ENCODE assay signal across 17 cellular contexts in the genomic region with DNA sequence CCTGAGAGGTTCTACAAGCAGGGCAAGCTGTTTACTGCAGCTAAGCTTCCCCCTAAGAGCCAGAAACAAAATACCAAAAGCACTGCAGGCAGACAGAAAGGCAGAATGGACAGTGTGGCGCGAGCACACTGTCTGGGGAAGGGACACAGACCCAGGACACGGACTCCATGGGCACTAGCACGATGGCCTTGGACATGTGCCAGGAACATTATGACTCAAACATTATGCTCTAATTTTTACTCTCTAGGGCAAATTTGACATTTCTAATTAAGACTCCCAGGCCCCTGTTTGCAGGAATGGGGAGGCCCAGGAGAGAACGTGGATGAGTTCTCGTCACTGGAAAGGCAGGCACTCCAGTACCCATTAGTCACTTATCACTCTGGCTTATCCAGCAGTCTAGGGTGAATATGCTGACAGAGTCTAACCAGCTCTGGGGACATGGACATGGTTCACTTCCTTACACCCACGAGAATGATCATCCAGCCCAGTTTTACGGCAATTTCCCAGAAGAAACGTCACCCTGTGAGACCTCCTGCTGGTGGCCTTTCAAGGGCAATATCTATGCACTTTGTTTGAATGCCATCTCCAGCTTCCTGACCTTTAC. TPM values are rescaled to one million over a fixed set of nuclear protein-coding genes. Genes with fewer than 3 reads are reported as not detected.
DNase-seq lines count a peak whose midpoint lies in the region; ATAC-seq and TF ChIP-seq lines count a peak whose summit lies in the region.
"Had no signal": no experiment of that assay in that cellular context is flagged by ENCODE, and none has a peak within 500 bp of the region (broad histone marks: within the 10 kb centered on the region; RNA-seq: fewer than 3 reads in every experiment).

No MANE protein-coding gene starts in this region.

- H3K79me2 ChIP-seq in PC-3 (ENCODE audit: low read length), result no peaks in the 10 kb centered on the region

- ATAC-seq in PC-3, result 0 out of 2 replicates have a peak, but pooled peaks have one; percentile 22

- no peak overlapping the region for H3K4me2 ChIP-seq in PC-3 (ENCODE audit: low read length)

- no peak overlapping the region for H2AFZ ChIP-seq in PC-3 (ENCODE audit: low read length)

- no peak overlapping the region for H3K27ac ChIP-seq in PC-3 (ENCODE audit: low read length)
- H3K27ac ChIP-seq: Peyer's patch, SK-N-MC, upper lobe of left lung had no signal

- H3K9me3 ChIP-seq in PC-3 (ENCODE audit: low read length), result no peaks in the 10 kb centered on the region
- H3K9me3 ChIP-seq: Peyer's patch, upper lobe of left lung had no signal

- no peaks in the 10 kb centered on the region for H3K27me3 ChIP-seq in PC-3 (ENCODE audit: low read length)
- H3K27me3 ChIP-seq: Peyer's patch, upper lobe of left lung had no signal

- TF ChIP-seq CTCF in PC-3 (conservative IDR thresholded peaks at IDR 0.05; ENCODE audit: low read depth, low read length), result no peak

- intact Hi-C loops in PC-3 (cut with micrococcal nuclease), result no loop called here

- no peak overlapping the region for H3K4me3 ChIP-seq in PC-3 (ENCODE audit: low read length)
- H3K4me3 ChIP-seq: Peyer's patch, SK-N-MC, upper lobe of left lung had no signal

- POLR2A ChIA-PET in PC-3 (lab: Charles Lee; ENCODE audit: unreplicated experiment), result no interaction called here

- no peaks in the 10 kb centered on the region for H3K4me1 ChIP-seq in PC-3 (ENCODE audit: insufficient read depth, low read length)
- H3K4me1 ChIP-seq: Peyer's patch, upper lobe of left lung had no signal

- DNase-seq in Daoy (ENCODE audit: low read depth) (peak; percentile 12), PC-3 (no peak), kidney tubule cell (ENCODE audit: low spot score) (peak; percentile 52), pons (ENCODE audit: low spot score) (peak; percentile 25), NCI-H2171 treated with DMSO at 0.1 percent for 48 hours (lab: John Stamatoyannopoulos, UW) (no peak), retina (no peak), DMS153 treated with DMSO at 0.1 percent for 48 hours (lab: John Stamatoyannopoulos, UW; ENCODE audit: unreplicated experiment) (no peak)
- DNase-seq: activated CD4-positive, CD25-positive, alpha-beta regulatory T cell treated with anti-CD3 and anti-CD28 coated beads, Interleukin-2, amount 50 U/mL, for 72 hours; AML-193; Calu3; Karpas-422; NCI-H2171; NCI-H774; Peyer's patch; T-helper 9 cell; upper lobe of left lung had no signal

- H3K9me2 ChIP-seq in PC-3 (replicated peaks; ENCODE audit: low read length), result no peaks in the 10 kb centered on the region

- CTCF ChIA-PET in PC-3 (lab: Charles Lee), result no interaction called here

- no peaks in the 10 kb centered on the region for H3F3A ChIP-seq in PC-3 (ENCODE audit: low read length, unreplicated experiment)

- no peaks in the 10 kb centered on the region for H3K36me3 ChIP-seq in PC-3 (ENCODE audit: low read depth, low read length)
- H3K36me3 ChIP-seq: Peyer's patch, upper lobe of left lung had no signal

- no TSS peak for BruUV-seq in PC-3 (replicated peaks; lab: Mats Ljungman, UMichigan)

- H4K20me1 ChIP-seq in PC-3 (ENCODE audit: low read length), result no peaks in the 10 kb centered on the region

- H3K9ac ChIP-seq in PC-3 (ENCODE audit: low read length), result no peak overlapping the region

RNA-seq across cellular contexts. Expression of gene CAPN8, which starts 45.1 kb away (rescaled TPM):
- total RNA-seq in Daoy (2014; rRNA removed; shearing (Covaris generic)), result not detected in 2 replicates
- total RNA-seq in PC-3 (2014; rRNA removed), result 5.9 and 11.1 TPM in 2 replicates

Comparison
In these comparisons a context has a peak if more than half of its experiments do, and no peak if none do; other contexts are left out.
1. DNase-seq: peak in Daoy (single experiment), kidney tubule cell (single experiment) and pons (single experiment); none in PC-3 (single experiment), NCI-H2171 treated with DMSO at 0.1 percent for 48 hours (single experiment), retina (single experiment) and DMS153 treated with DMSO at 0.1 percent for 48 hours (single experiment).